1 cellular context compared by ENCODE assay signal in the genomic region with DNA sequence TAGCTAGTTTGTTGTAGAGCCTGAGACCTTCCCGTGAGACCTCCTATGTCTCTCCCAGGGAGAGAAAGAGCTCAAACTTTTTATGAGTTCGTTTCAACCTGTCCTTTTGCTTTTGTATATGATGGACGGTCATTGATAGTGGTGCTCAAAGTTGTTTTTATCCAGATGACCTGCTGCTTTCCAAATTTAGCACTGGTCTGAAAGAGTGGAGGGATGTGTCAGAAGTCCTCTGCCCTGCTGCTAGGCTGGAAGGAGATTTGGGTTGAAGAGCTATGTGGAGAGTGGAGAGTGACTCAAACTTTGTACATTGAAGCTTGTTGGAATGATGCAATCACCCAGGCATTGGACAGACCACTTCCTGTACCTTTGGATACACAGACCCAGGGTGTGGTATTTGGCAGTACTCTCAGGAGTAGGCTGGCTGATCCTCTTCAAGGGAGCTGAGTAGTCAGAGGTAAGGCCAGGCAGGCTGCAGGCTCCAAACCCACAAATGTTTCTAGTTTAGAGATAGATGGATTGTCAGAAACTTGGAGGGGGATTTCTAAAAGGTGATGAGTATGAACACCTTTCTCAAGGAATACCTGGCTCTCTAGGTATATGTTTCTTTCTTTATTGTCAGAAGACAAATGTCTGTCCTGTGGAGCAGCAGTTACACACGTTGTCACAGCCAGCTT.
TF ChIP-seq lines count a peak whose summit lies in the region.

No MANE protein-coding gene starts in this region.

TF ChIP-seq in HepG2, 621 proteins besides CTCF, POLR2A, EP300 and RAD21 (continued from another document and continues in another):
- TF ChIP-seq ZNF382 (CRISPR knock-in tag; IDR thresholded peaks at IDR 0.05; ENCODE audit: borderline replicate concordance) (no peak), HOXA3 (CRISPR knock-in tag; IDR thresholded peaks at IDR 0.05) (peak; percentile 63; the same call in 1 of the 2 replicates), ZNF207 (IDR thresholded peaks at IDR 0.05; ENCODE audit: borderline replicate concordance) (no peak), MTF2 (CRISPR knock-in tag; IDR thresholded peaks at IDR 0.05; ENCODE audit: borderline replicate concordance) (no peak), SMC3 (IDR thresholded peaks at IDR 0.05; ENCODE audit: low read length) (peak; percentile 22; the same call in 1 of the 2 replicates), CBX5 (CRISPR knock-in tag; IDR thresholded peaks at IDR 0.05; ENCODE audit: borderline replicate concordance) (peak; percentile 28; the same call in 1 of the 2 replicates), ZNF616 (CRISPR knock-in tag; IDR thresholded peaks at IDR 0.05; ENCODE audit: low read depth) (no peak), ZMYM3 (CRISPR knock-in tag; IDR thresholded peaks at IDR 0.05) (no peak), ZNF160 (CRISPR knock-in tag; IDR thresholded peaks at IDR 0.05) (no peak), RFXAP (CRISPR knock-in tag; IDR thresholded peaks at IDR 0.05; ENCODE audit: borderline replicate concordance) (no peak), ZNF124 (CRISPR knock-in tag; IDR thresholded peaks at IDR 0.05) (no peak), ZSCAN30 (CRISPR knock-in tag; IDR thresholded peaks at IDR 0.05) (no peak), MYNN (CRISPR knock-in tag; IDR thresholded peaks at IDR 0.05; ENCODE audit: low read depth) (no peak), GLI4 (CRISPR knock-in tag; IDR thresholded peaks at IDR 0.05; ENCODE audit: borderline replicate concordance) (no peak), TBP (CRISPR knock-in tag; IDR thresholded peaks at IDR 0.05) (no peak), RBM39 (IDR thresholded peaks at IDR 0.05; ENCODE audit: low read depth, low read length, poor library complexity, severe bottlenecking) (no peak), FOXK1 (CRISPR knock-in tag; IDR thresholded peaks at IDR 0.05; ENCODE audit: borderline replicate concordance, low read depth) (no peak), SETDB1 (CRISPR knock-in tag; IDR thresholded peaks at IDR 0.05; ENCODE audit: borderline replicate concordance) (no peak), MIXL1 (CRISPR knock-in tag; IDR thresholded peaks at IDR 0.05) (no peak), FOXC1 (CRISPR knock-in tag; IDR thresholded peaks at IDR 0.05; ENCODE audit: borderline replicate concordance) (no peak), ZNF781 (CRISPR knock-in tag; IDR thresholded peaks at IDR 0.05; ENCODE audit: borderline replicate concordance, not compliant biosample characterization) (no peak), ZNF883 (CRISPR knock-in tag; IDR thresholded peaks at IDR 0.05; ENCODE audit: not compliant biosample characterization) (no peak), STAG1 (CRISPR knock-in tag; IDR thresholded peaks at IDR 0.05) (no peak), TSC22D2 (CRISPR knock-in tag; IDR thresholded peaks at IDR 0.05; ENCODE audit: borderline replicate concordance) (no peak), ZNF720 (CRISPR knock-in tag; IDR thresholded peaks at IDR 0.05) (no peak), GLMP (CRISPR knock-in tag; IDR thresholded peaks at IDR 0.05; ENCODE audit: borderline replicate concordance) (no peak), ZNF678 (CRISPR knock-in tag; IDR thresholded peaks at IDR 0.05) (no peak), ZNF546 (CRISPR knock-in tag; conservative IDR thresholded peaks at IDR 0.05) (no peak), TP53 (CRISPR knock-in tag; conservative IDR thresholded peaks at IDR 0.05) (no peak), TEAD3 (CRISPR knock-in tag; optimal IDR thresholded peaks at IDR 0.05; ENCODE audit: borderline replicate concordance) (peak; percentile 82), YEATS2 (CRISPR knock-in tag; IDR thresholded peaks at IDR 0.05; ENCODE audit: borderline replicate concordance) (no peak), ZNF572 (CRISPR knock-in tag; IDR thresholded peaks at IDR 0.05) (no peak), ZNF317 (CRISPR knock-in tag; IDR thresholded peaks at IDR 0.05) (peak; percentile 57; the same call in 1 of the 2 replicates), GRHL1 (CRISPR knock-in tag; conservative IDR thresholded peaks at IDR 0.05) (no peak), ZNF432 (CRISPR knock-in tag; IDR thresholded peaks at IDR 0.05; ENCODE audit: borderline replicate concordance) (no peak), ZNF44 (CRISPR knock-in tag; IDR thresholded peaks at IDR 0.05) (no peak), NR1H2 (CRISPR knock-in tag; IDR thresholded peaks at IDR 0.05; ENCODE audit: borderline replicate concordance, low read depth) (no peak), USF2 (IDR thresholded peaks at IDR 0.05; ENCODE audit: low read depth, low read length) (no peak), USF2 (CRISPR knock-in tag; IDR thresholded peaks at IDR 0.05; ENCODE audit: borderline replicate concordance) (no peak)
- TF ChIP-seq, protein P1, sequence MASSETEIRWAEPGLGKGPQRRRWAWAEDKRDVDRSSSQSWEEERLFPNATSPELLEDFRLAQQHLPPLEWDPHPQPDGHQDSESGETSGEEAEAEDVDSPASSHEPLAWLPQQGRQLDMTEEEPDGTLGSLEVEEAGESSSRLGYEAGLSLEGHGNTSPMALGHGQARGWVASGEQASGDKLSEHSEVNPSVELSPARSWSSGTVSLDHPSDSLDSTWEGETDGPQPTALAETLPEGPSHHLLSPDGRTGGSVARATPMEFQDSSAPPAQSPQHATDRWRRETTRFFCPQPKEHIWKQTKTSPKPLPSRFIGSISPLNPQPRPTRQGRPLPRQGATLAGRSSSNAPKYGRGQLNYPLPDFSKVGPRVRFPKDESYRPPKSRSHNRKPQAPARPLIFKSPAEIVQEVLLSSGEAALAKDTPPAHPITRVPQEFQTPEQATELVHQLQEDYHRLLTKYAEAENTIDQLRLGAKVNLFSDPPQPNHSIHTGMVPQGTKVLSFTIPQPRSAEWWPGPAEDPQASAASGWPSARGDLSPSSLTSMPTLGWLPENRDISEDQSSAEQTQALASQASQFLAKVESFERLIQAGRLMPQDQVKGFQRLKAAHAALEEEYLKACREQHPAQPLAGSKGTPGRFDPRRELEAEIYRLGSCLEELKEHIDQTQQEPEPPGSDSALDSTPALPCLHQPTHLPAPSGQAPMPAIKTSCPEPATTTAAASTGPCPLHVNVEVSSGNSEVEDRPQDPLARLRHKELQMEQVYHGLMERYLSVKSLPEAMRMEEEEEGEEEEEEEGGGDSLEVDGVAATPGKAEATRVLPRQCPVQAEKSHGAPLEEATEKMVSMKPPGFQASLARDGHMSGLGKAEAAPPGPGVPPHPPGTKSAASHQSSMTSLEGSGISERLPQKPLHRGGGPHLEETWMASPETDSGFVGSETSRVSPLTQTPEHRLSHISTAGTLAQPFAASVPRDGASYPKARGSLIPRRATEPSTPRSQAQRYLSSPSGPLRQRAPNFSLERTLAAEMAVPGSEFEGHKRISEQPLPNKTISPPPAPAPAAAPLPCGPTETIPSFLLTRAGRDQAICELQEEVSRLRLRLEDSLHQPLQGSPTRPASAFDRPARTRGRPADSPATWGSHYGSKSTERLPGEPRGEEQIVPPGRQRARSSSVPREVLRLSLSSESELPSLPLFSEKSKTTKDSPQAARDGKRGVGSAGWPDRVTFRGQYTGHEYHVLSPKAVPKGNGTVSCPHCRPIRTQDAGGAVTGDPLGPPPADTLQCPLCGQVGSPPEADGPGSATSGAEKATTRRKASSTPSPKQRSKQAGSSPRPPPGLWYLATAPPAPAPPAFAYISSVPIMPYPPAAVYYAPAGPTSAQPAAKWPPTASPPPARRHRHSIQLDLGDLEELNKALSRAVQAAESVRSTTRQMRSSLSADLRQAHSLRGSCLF (CRISPR knock-in tag; IDR thresholded peaks at IDR 0.05; ENCODE audit: borderline replicate concordance) = no peak
- TF ChIP-seq, protein P2, sequence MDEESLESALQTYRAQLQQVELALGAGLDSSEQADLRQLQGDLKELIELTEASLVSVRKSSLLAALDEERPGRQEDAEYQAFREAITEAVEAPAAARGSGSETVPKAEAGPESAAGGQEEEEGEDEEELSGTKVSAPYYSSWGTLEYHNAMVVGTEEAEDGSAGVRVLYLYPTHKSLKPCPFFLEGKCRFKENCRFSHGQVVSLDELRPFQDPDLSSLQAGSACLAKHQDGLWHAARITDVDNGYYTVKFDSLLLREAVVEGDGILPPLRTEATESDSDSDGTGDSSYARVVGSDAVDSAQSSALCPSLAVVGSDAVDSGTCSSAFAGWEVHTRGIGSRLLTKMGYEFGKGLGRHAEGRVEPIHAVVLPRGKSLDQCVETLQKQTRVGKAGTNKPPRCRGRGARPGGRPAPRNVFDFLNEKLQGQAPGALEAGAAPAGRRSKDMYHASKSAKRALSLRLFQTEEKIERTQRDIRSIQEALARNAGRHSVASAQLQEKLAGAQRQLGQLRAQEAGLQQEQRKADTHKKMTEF (CRISPR knock-in tag; IDR thresholded peaks at IDR 0.05) = no peak
- TF ChIP-seq, protein P3, sequence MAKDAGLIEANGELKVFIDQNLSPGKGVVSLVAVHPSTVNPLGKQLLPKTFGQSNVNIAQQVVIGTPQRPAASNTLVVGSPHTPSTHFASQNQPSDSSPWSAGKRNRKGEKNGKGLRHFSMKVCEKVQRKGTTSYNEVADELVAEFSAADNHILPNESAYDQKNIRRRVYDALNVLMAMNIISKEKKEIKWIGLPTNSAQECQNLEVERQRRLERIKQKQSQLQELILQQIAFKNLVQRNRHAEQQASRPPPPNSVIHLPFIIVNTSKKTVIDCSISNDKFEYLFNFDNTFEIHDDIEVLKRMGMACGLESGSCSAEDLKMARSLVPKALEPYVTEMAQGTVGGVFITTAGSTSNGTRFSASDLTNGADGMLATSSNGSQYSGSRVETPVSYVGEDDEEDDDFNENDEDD (CRISPR knock-in tag; IDR thresholded peaks at IDR 0.05; ENCODE audit: borderline replicate concordance) = no peak
- TF ChIP-seq, protein P4, sequence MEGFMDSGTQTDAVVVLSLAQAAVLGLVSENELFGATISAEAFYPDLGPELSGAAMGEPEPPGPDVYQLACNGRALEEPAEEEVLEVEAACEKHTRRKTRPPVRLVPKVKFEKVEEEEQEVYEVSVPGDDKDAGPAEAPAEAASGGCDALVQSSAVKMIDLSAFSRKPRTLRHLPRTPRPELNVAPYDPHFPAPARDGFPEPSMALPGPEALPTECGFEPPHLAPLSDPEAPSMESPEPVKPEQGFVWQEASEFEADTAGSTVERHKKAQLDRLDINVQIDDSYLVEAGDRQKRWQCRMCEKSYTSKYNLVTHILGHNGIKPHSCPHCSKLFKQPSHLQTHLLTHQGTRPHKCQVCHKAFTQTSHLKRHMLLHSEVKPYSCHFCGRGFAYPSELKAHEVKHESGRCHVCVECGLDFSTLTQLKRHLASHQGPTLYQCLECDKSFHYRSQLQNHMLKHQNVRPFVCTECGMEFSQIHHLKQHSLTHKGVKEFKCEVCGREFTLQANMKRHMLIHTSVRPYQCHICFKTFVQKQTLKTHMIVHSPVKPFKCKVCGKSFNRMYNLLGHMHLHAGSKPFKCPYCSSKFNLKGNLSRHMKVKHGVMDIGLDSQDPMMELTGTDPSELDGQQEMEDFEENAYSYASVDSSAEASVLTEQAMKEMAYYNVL (CRISPR knock-in tag; IDR thresholded peaks at IDR 0.05; ENCODE audit: borderline replicate concordance) = no peak
- TF ChIP-seq, protein P5, sequence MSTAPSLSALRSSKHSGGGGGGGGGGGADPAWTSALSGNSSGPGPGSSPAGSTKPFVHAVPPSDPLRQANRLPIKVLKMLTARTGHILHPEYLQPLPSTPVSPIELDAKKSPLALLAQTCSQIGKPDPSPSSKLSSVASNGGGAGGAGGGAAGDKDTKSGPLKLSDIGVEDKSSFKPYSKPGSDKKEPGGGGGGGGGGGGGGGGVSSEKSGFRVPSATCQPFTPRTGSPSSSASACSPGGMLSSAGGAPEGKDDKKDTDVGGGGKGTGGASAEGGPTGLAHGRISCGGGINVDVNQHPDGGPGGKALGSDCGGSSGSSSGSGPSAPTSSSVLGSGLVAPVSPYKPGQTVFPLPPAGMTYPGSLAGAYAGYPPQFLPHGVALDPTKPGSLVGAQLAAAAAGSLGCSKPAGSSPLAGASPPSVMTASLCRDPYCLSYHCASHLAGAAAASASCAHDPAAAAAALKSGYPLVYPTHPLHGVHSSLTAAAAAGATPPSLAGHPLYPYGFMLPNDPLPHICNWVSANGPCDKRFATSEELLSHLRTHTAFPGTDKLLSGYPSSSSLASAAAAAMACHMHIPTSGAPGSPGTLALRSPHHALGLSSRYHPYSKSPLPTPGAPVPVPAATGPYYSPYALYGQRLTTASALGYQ (CRISPR knock-in tag; IDR thresholded peaks at IDR 0.05) = no peak
